In genomic region chr17:72974605-72975232, GRCh38 we compare ENCODE assay signal across 25 cellular contexts.
DNase-seq lines count a peak whose midpoint lies in the region; ATAC-seq, FAIRE-seq and TF ChIP-seq lines count a peak whose summit lies in the region.
"Had no signal": no experiment of that assay in that cellular context is flagged by ENCODE, and none has a peak within 500 bp of the region (broad histone marks: within the 10 kb centered on the region; RNA-seq: fewer than 3 reads in every experiment).

No MANE protein-coding gene starts in this region.

- H3K27me3 ChIP-seq in small intestine (ENCODE audit: control insufficient read depth in 2 of 2, insufficient read depth in 2 of 2, low read length in 2 of 2): no peaks in the 10 kb centered on the region
- H3K27me3 ChIP-seq: BE2C, body of pancreas, colonic mucosa, heart right ventricle, upper lobe of right lung had no signal

- H3K9me3 ChIP-seq in small intestine (ENCODE audit: control insufficient read depth, low read depth): no peaks in the 10 kb centered on the region
- H3K9me3 ChIP-seq: BE2C, body of pancreas, colonic mucosa, lower lobe of right lung, upper lobe of right lung had no signal

- H3K4me3 ChIP-seq in epithelial cell of esophagus (ENCODE audit: low read length): no peak overlapping the region
- no peak overlapping the region for H3K4me3 ChIP-seq in small intestine (ENCODE audit: low read depth in 1 of 2, low read length in 2 of 2)
- H3K4me3 ChIP-seq: body of pancreas, colonic mucosa, heart right ventricle, lower lobe of right lung, upper lobe of right lung had no signal

- WGBS in small intestine, 3 donors: 53 to 79% (median 66%) methylated on average over 4 of the region's 4 CpGs

- no peaks in the 10 kb centered on the region for H3K36me3 ChIP-seq in small intestine (ENCODE audit: control insufficient read depth in 2 of 2, insufficient read depth in 2 of 2, low read length in 2 of 2)
- H3K36me3 ChIP-seq: BE2C, colonic mucosa, heart right ventricle, lower lobe of right lung, upper lobe of right lung had no signal

- H3K27ac ChIP-seq in small intestine (ENCODE audit: low read depth in 1 of 2, low read length in 1 of 2): no peak overlapping the region
- H3K27ac ChIP-seq: body of pancreas, colonic mucosa, heart right ventricle, lower lobe of right lung, upper lobe of right lung had no signal

- no peak for FAIRE-seq in small intestine (lab: Jason Lieb, UNC)
- FAIRE-seq: GM19239, H1, TTC549 had no signal

- no peak for ATAC-seq in GM18907 (IDR thresholded peaks at IDR 0.05; ENCODE audit: unreplicated experiment)
- ATAC-seq: activated CD4-positive, alpha-beta T cell treated with anti-CD3 and anti-CD28 coated beads for 36 hours; activated T-helper 17 cell treated with anti-CD3 and anti-CD28 coated beads, Interleukin-2, amount 50 U/mL, for 72 hours; body of pancreas; heart right ventricle; lower lobe of right lung; upper lobe of right lung had no signal

- no peak for TF ChIP-seq CTCF in epithelial cell of esophagus (IDR thresholded peaks at IDR 0.05; ENCODE audit: insufficient read depth, low read depth, low read length, missing control alignments)

- peaks cover 2 to 11% of the 10 kb centered on the region in 2 donors for H3K4me1 ChIP-seq in small intestine (ENCODE audit: control insufficient read depth in 2 of 2, insufficient read depth in 1 of 2, low read depth in 1 of 2, low read length in 1 of 2)

- DNase-seq in HCEC 1CT (peak; percentile 53), NCI-H345 treated with DMSO at 0.1 percent for 48 hours (lab: John Stamatoyannopoulos, UW; ENCODE audit: unreplicated experiment) (peak; percentile 34), epithelial cell of esophagus (ENCODE audit: low read depth) (peak; percentile 60), small intestine (peak; percentile 68), NCI-H82 treated with DMSO at 0.1 percent for 48 hours (lab: John Stamatoyannopoulos, UW; ENCODE audit: unreplicated experiment) (no peak), iPS-NIHi7 (ENCODE audit: extremely low spot score) (no peak)
- DNase-seq: activated CD4-positive, alpha-beta T cell treated with anti-CD3 and anti-CD28 coated beads for 36 hours; activated naive CD8-positive, alpha-beta T cell treated with anti-CD3 and anti-CD28 coated beads for 36 hours; BE2C; body of pancreas; colonic mucosa; heart right ventricle; immature natural killer cell; lower lobe of right lung; NCI-H1092; NCI-H2081 treated with DMSO at 0.1 percent for 48 hours; NCI-H526; Right ventricle myocardium superior; stimulated activated CD4-positive, alpha-beta T cell treated with anti-CD3 and anti-CD28 coated beads, Interleukin-4, amount 100 ng/mL, for 4 hours; upper lobe of right lung had no signal

Comparison
In these comparisons a context has a peak if more than half of its experiments do, and no peak if none do; other contexts are left out.
1. DNase-seq: peak in HCEC 1CT (single experiment), NCI-H345 treated with DMSO at 0.1 percent for 48 hours (single experiment), epithelial cell of esophagus (single experiment) and small intestine (single experiment); none in NCI-H82 treated with DMSO at 0.1 percent for 48 hours (single experiment) and iPS-NIHi7 (single experiment).